11 cellular contexts compared by ENCODE assay signal in the genomic region with DNA sequence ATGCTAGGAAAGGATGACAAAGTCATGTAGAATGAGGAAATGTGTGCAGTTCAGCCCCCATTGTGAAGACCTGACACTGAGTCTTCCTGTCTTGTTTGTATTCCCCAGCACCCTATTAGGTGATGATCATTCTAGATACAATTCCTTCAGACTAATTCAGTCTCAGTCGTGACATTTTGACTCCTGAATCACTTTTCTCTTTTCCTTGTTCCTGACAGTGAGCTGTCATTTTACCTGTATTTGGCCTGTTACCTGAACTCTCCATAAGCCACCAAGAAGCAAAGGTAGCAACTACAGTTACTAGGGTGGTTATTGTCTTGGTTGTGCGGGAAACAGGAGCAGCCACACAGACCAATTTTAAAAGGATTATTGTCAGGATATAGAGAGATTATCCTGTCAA.
"Had no signal": no experiment of that assay in that cellular context is flagged by ENCODE, and none has a peak within 500 bp of the region (broad histone marks: within the 10 kb centered on the region; RNA-seq: fewer than 3 reads in every experiment).

No MANE protein-coding gene starts in this region.

- H3K4me1 ChIP-seq: HAP-1 had no signal

- ATAC-seq: GM23338, HCT116 had no signal

- H3K27ac ChIP-seq: GM23248 had no signal

- FAIRE-seq: H1, H54 had no signal

- DNase-seq: GM23248, GOT3, H7, H9, HCEC 1CT, HFFc6 had no signal

- H3K4me3 ChIP-seq: GM23248, GM23338, HAP-1 had no signal

- H2AFZ ChIP-seq: GM23248, GM23338 had no signal

- H3K9ac ChIP-seq: GM23248 had no signal

- H3K36me3 ChIP-seq: HAP-1 had no signal

- H3K9me3 ChIP-seq: HAP-1 had no signal

- H3K4me2 ChIP-seq: GM23338 had no signal
